In genomic region chr7:135161669-135162068, GRCh38 we compare ENCODE assay signal across 10 cellular contexts. TPM values are rescaled to one million over a fixed set of nuclear protein-coding genes. Genes with fewer than 3 reads are reported as not detected.
A peak's percentile ranks its signal among the peaks of the same experiment; 100 is the strongest.
DNase-seq lines count a peak whose midpoint lies in the region; ATAC-seq and TF ChIP-seq lines count a peak whose summit lies in the region.
"Had no signal": no experiment of that assay in that cellular context is flagged by ENCODE, and none has a peak within 500 bp of the region (broad histone marks: within the 10 kb centered on the region; RNA-seq: fewer than 3 reads in every experiment).

No MANE protein-coding gene starts in this region.

- WGBS in esophagus squamous epithelium, 2 donors: 71 to 91% methylated on average over 5 of the region's 6 CpGs

- H3K9ac ChIP-seq in OCI-LY3 (ENCODE audit: low read length): no peak overlapping the region

- H3K36me3 ChIP-seq in DOHH2 (ENCODE audit: control insufficient read depth, low read length) (peaks cover 56% of the 10 kb centered on the region), OCI-LY3 (replicated peaks; ENCODE audit: low read depth, low read length) (peaks cover 61% of the 10 kb centered on the region), esophagus squamous epithelium (peaks cover 14 to 53% (median 19%) of the 10 kb centered on the region in 3 donors), gastrocnemius medialis (peaks cover 0 to 15% of the 10 kb centered on the region in 2 donors)
- H3K36me3 ChIP-seq: ovary had no signal

- H3K79me2 ChIP-seq in DOHH2 (ENCODE audit: control insufficient read depth, low read length): no peaks in the 10 kb centered on the region
- no peaks in the 10 kb centered on the region for H3K79me2 ChIP-seq in OCI-LY3 (ENCODE audit: low read length)

- H3K4me2 ChIP-seq in DOHH2 (ENCODE audit: low read length) (peak overlapping the region; percentile 73), OCI-LY3 (ENCODE audit: low read length) (peak overlapping the region; percentile 37; the same call in 1 of the 2 replicates)

- H3K27ac ChIP-seq in DOHH2 (ENCODE audit: low read depth, low read length) (peak overlapping the region; percentile 62), OCI-LY3 (ENCODE audit: low read length) (no peak overlapping the region), esophagus squamous epithelium (peak overlapping the region in 3 of 4 donors; percentile 60 to 69 (median 62)), gastrocnemius medialis (peak overlapping the region; percentile 93 to 97 (median 96))

- no peak overlapping the region for H2AFZ ChIP-seq in OCI-LY3 (ENCODE audit: low read depth, low read length)

- H3K9me2 ChIP-seq in DOHH2 (replicated peaks; ENCODE audit: control insufficient read depth, low read length): no peaks in the 10 kb centered on the region

- H3K4me1 ChIP-seq in DOHH2 (ENCODE audit: control insufficient read depth, low read length): peaks cover 27% of the 10 kb centered on the region
- peaks cover 11% of the 10 kb centered on the region for H3K4me1 ChIP-seq in OCI-LY3 (ENCODE audit: low read length)
- H3K4me1 ChIP-seq in esophagus squamous epithelium: peaks cover 0 to 62% (median 35%) of the 10 kb centered on the region in 3 donors
- H3K4me1 ChIP-seq in gastrocnemius medialis: peaks cover 98% of the 10 kb centered on the region in 2 donors

- peaks cover 6% of the 10 kb centered on the region for H3F3A ChIP-seq in DOHH2 (ENCODE audit: control insufficient read depth, insufficient read depth)

- intact Hi-C loops in esophagus squamous epithelium (cut with DNase I) (loop anchor here (10.0 kb wide), 2 partner anchors 177 to 477 kb away; partner anchors contain the start of gene AGBL3), gastrocnemius medialis (cut with DNase I; ENCODE audit: low total_unique reads) (no loop called here)

- DNase-seq in esophagus squamous epithelium (lab: John Stamatoyannopoulos, UW): no peak
- no peak for DNase-seq in gastrocnemius medialis
- DNase-seq in activated effector memory CD4-positive, alpha-beta T cell treated with Interleukin-2 at 50 U/mL for 16 hours: no peak
- DNase-seq in NCI-H1930 (lab: John Stamatoyannopoulos, UW): no peak
- no peak for DNase-seq in NCI-H187 treated with DMSO at 0.1 percent for 48 hours (lab: John Stamatoyannopoulos, UW)
- DNase-seq: DMS79 treated with DMSO at 0.1 percent for 48 hours, NCI-H1436, ovary had no signal

- no peak for TF ChIP-seq CTCF in DOHH2 (IDR thresholded peaks at IDR 0.05; ENCODE audit: low read depth, low read length, poor library complexity, severe bottlenecking)
- TF ChIP-seq CTCF in OCI-LY3 (IDR thresholded peaks at IDR 0.05; ENCODE audit: low read depth, low read length): no peak
- no peak for TF ChIP-seq CTCF in esophagus squamous epithelium (IDR thresholded peaks at IDR 0.05)
- no peak for TF ChIP-seq CTCF in gastrocnemius medialis (IDR thresholded peaks at IDR 0.05 in 4 of 5, conservative IDR thresholded peaks at IDR 0.05 in 1 of 5)

- H4K20me1 ChIP-seq in DOHH2 (ENCODE audit: control insufficient read depth, insufficient read depth, low read depth, low read length) (no peaks in the 10 kb centered on the region), OCI-LY3 (ENCODE audit: insufficient read depth, low read length) (no peaks in the 10 kb centered on the region)

- no peaks in the 10 kb centered on the region for H3K27me3 ChIP-seq in DOHH2 (ENCODE audit: control insufficient read depth, low read length)
- H3K27me3 ChIP-seq in OCI-LY3 (ENCODE audit: low read depth, low read length): no peaks in the 10 kb centered on the region
- H3K27me3 ChIP-seq in esophagus squamous epithelium: no peaks in the 10 kb centered on the region
- H3K27me3 ChIP-seq in gastrocnemius medialis: no peaks in the 10 kb centered on the region
- H3K27me3 ChIP-seq: ovary had no signal

- in situ Hi-C loops in gastrocnemius medialis (cut with MboI; ENCODE audit: low sequenced_read_pairs in 4 of 4): no loop called here

- no peak for ATAC-seq in gastrocnemius medialis

- TF ChIP-seq POLR2A in esophagus squamous epithelium (IDR thresholded peaks at IDR 0.05): no peak
- no peak for TF ChIP-seq POLR2A in gastrocnemius medialis (IDR thresholded peaks at IDR 0.05)

- H3K9me3 ChIP-seq in DOHH2 (ENCODE audit: control insufficient read depth, insufficient read depth, low read length) (peaks cover 30% of the 10 kb centered on the region), OCI-LY3 (ENCODE audit: insufficient read depth, low read length) (peaks cover 9% of the 10 kb centered on the region; the same call in 1 of the 2 replicates), esophagus squamous epithelium (peaks cover 0 to 7% (median 4%) of the 10 kb centered on the region in 3 donors), gastrocnemius medialis (no peaks in the 10 kb centered on the region)
- H3K9me3 ChIP-seq: ovary had no signal

- H3K4me3 ChIP-seq in DOHH2 (ENCODE audit: low read length): peak overlapping the region; percentile 56
- no peak overlapping the region for H3K4me3 ChIP-seq in OCI-LY3 (ENCODE audit: low read length)
- no peak overlapping the region for H3K4me3 ChIP-seq in esophagus squamous epithelium
- no peak overlapping the region for H3K4me3 ChIP-seq in gastrocnemius medialis
- H3K4me3 ChIP-seq: ovary had no signal

RNA-seq across cellular contexts. Expression of gene CYREN, which starts 8.8 kb away (rescaled TPM):
- 10 to 100 TPM; 19.0 to 53.8 (median 35.4) TPM for total RNA-seq in esophagus squamous epithelium
- 10 to 100 TPM; 11.8 to 51.5 (median 20.4) TPM for total RNA-seq in gastrocnemius medialis

RNA-seq across cellular contexts. Expression of gene TMEM140, which starts 13.8 kb away (rescaled TPM):
- total RNA-seq in esophagus squamous epithelium (1 to 10 TPM in 3 of 4 donors, under 1 TPM in 1; 0.57 to 9.5 (median 5.2) TPM), gastrocnemius medialis (100 to 1,000 TPM; 116 to 179 (median 145) TPM)

RNA-seq across cellular contexts. Expression of gene WDR91, which starts 49.7 kb away (rescaled TPM):
- total RNA-seq in esophagus squamous epithelium (10 to 100 TPM; 19.6 to 29.0 (median 24.3) TPM), gastrocnemius medialis (1 to 10 TPM; 3.6 to 8.0 (median 6.4) TPM)

Comparison
In these comparisons a context has a peak if more than half of its experiments do, and no peak if none do; other contexts are left out.
1. RNA of gene TMEM140, which starts 13.8 kb away (total RNA-seq): 116 to 179 TPM in gastrocnemius medialis; 0.57 to 9.5 TPM in esophagus squamous epithelium; every median in the first group is over 10 times any median in the second.